In the genomic region with DNA sequence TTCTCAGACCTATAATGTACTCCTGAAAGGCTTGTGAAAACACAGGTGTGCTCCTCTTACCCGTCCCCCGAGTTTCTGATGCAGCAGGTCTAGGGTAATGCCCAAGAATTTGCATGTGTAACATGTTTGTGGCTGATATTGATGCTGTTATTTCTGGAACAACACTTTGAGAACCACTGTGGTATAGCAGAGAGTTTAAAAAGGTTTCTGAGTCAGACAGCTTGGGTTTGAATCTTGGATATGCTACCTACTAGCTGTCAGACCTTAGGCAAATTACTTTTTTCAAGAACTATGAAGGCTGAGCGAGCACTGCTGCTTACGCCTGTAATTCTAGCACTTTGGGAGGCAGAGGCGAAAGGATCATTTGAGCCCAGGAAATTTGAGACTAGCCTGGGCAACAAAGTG, we compare ENCODE assay signal across 8 cellular contexts. TPM values are rescaled to one million over a fixed set of nuclear protein-coding genes. Genes with fewer than 3 reads are reported as not detected.
DNase-seq lines count a peak whose midpoint lies in the region; ATAC-seq, FAIRE-seq and TF ChIP-seq lines count a peak whose summit lies in the region.

No MANE protein-coding gene starts in this region.

- FAIRE-seq in HTR-8/SVneo (lab: Jason Lieb, UNC), result no peak

- peaks cover 64% of the 10 kb centered on the region for H3K4me1 Mint-ChIP-seq in activated T-cell treated with anti-CD3 and anti-CD28 coated beads, Interleukin-2, amount 50 U/mL, for 4 hours (ENCODE audit: low read depth)
- H3K4me1 Mint-ChIP-seq in nephron progenitor cell, result peaks cover 68% of the 10 kb centered on the region

- H3K4me3 Mint-ChIP-seq in activated T-cell treated with anti-CD3 and anti-CD28 coated beads, Interleukin-2, amount 50 U/mL, for 4 hours, result peak overlapping the region; percentile 11
- H3K4me3 Mint-ChIP-seq in nephron progenitor cell, result peak overlapping the region; percentile 74

- H3K36me3 Mint-ChIP-seq in activated T-cell treated with anti-CD3 and anti-CD28 coated beads, Interleukin-2, amount 50 U/mL, for 4 hours (ENCODE audit: insufficient read depth), result peaks cover 2% of the 10 kb centered on the region
- peaks cover 8% of the 10 kb centered on the region for H3K36me3 Mint-ChIP-seq in nephron progenitor cell (ENCODE audit: low read depth)

- DNase-seq in activated T-cell treated with anti-CD3 and anti-CD28 coated beads, Interleukin-2, amount 50 U/mL, for 4 hours, result no peak
- DNase-seq in activated T-cell treated with anti-CD3 and anti-CD28 coated beads for 4 hours (no peak), nephron progenitor cell (no peak), AML-193 (lab: John Stamatoyannopoulos, UW) (no peak), NCI-H2107 (lab: John Stamatoyannopoulos, UW) (no peak), HTR-8/SVneo (ENCODE audit: insufficient read length, low spot score) (no peak)
- DNase-seq in activated T-cell treated with anti-CD3 and anti-CD28 coated beads, Interleukin-2, amount 50 U/mL, for 48 hours, result peak; percentile 41 to 43

- peak overlapping the region; percentile 75 for H3K27ac Mint-ChIP-seq in nephron progenitor cell

- H3K27me3 Mint-ChIP-seq in activated T-cell treated with anti-CD3 and anti-CD28 coated beads, Interleukin-2, amount 50 U/mL, for 4 hours (ENCODE audit: low read depth), result no peaks in the 10 kb centered on the region
- no peaks in the 10 kb centered on the region for H3K27me3 Mint-ChIP-seq in nephron progenitor cell (ENCODE audit: low read depth, poor library complexity)

- no peaks in the 10 kb centered on the region for H3K9me3 Mint-ChIP-seq in activated T-cell treated with anti-CD3 and anti-CD28 coated beads, Interleukin-2, amount 50 U/mL, for 4 hours
- H3K9me3 Mint-ChIP-seq in nephron progenitor cell, result no peaks in the 10 kb centered on the region

- ATAC-seq in activated T-cell treated with anti-CD3 and anti-CD28 coated beads, Interleukin-2, amount 50 U/mL, for 4 hours, result peak; percentile 15 to 16
- peak; percentile 61 for ATAC-seq in HG03025 (IDR thresholded peaks at IDR 0.05; ENCODE audit: low FRiP score, unreplicated experiment)

- TF ChIP-seq CTCF in nephron progenitor cell (IDR thresholded peaks at IDR 0.05), result no peak

RNA-seq across cellular contexts. Expression of a gene that starts 4.9 kb away (rescaled TPM):
- 10 to 100 TPM; 20.0 to 35.5 (median 26.5) TPM for total RNA-seq in activated T-cell treated with anti-CD3 and anti-CD28 coated beads, Interleukin-2, amount 50 U/mL, for 4 hours

RNA-seq across cellular contexts. Expression of a gene that starts 47.5 kb away (rescaled TPM):
- not detected for total RNA-seq in activated T-cell treated with anti-CD3 and anti-CD28 coated beads, Interleukin-2, amount 50 U/mL, for 4 hours

Comparison
In these comparisons a context has a peak if more than half of its experiments do, and no peak if none do; other contexts are left out.
1. DNase-seq: peak in activated T-cell treated with anti-CD3 and anti-CD28 coated beads, Interleukin-2, amount 50 U/mL, for 48 hours (2 of 2); none in activated T-cell treated with anti-CD3 and anti-CD28 coated beads, Interleukin-2, amount 50 U/mL, for 4 hours (single experiment), activated T-cell treated with anti-CD3 and anti-CD28 coated beads for 4 hours (single experiment), nephron progenitor cell (single experiment), AML-193 (0 of 2), NCI-H2107 (single experiment) and HTR-8/SVneo (single experiment).